Comparison of ENCODE assay signal across 7 cellular contexts in genomic region chr15:70492240-70493177, GRCh38.
DNase-seq lines count a peak whose midpoint lies in the region; ATAC-seq lines count a peak whose summit lies in the region.

No MANE protein-coding gene starts in this region.

- ATAC-seq in GM18861 (IDR thresholded peaks at IDR 0.05; ENCODE audit: unreplicated experiment) (peak; percentile 29), HG03064 (IDR thresholded peaks at IDR 0.05; ENCODE audit: low read depth, unreplicated experiment) (peak; percentile 42)

- intact Hi-C loops in cardiac septum (cut with DNase I) = no loop called here

- peak; percentile 97 for DNase-seq in RPMI8226
- DNase-seq in activated T-helper 1 cell treated with anti-CD3 and anti-CD28 coated beads, Interleukin-2, amount 50 U/mL, for 16 hours (ENCODE audit: low read depth in 1 of 2, low spot score in 1 of 2) = peak; percentile 58 to 64
- DNase-seq in cardiac septum (ENCODE audit: low spot score) = peak; percentile 92
- peak; percentile 49 to 72 for DNase-seq in stimulated activated CD4-positive, alpha-beta T cell treated with anti-CD3 and anti-CD28 coated beads, Interleukin-1b, Interleukin-23, amount 100 ng/mL, for 4 hours (ENCODE audit: low read depth in 2 of 2)
- DNase-seq in NCI-H1105 treated with DMSO at 0.1 percent for 48 hours (lab: John Stamatoyannopoulos, UW) = no peak
